8 cellular contexts compared by ENCODE assay signal in the genomic region with DNA sequence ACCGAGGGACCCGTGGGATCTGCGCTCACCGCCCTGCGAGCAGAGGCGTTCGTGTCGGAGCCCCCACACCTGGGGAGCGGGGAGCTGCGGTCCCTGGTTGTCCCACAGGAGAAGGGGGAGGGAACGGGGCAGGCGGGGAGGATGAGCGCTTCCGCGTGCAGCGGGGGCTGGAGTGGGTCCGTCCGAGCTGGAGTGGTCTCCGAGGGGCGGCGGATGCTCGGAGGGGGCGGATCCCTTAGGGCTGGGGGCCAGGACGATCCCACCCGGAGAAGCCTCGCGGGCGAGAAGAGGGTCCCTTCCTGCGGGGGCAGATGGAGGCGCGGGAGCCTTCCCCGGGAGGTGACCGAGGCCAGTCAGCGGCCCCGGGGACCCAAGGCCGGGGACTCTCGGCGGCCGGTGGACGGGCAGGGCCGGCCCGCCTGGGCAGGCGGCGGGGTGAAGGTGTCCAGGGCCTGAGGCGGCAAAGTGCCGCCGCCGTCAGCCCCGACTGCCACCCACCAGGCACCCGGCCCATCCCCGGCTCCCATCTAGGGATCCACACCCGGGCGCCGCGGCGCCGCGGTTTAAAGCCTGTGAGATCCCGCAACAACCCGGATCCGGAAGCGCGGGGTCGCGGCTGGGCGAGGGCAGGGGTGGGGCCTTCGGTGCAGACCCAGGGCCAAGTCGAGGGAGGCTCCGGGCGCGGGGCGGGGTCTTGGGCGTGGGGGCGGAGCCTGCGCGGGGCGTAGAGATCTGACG. TPM values are rescaled to one million over a fixed set of nuclear protein-coding genes. Genes with fewer than 3 reads are reported as not detected.
A peak's percentile ranks its signal among the peaks of the same experiment; 100 is the strongest.
DNase-seq lines count a peak whose midpoint lies in the region; ATAC-seq lines count a peak whose summit lies in the region.

No MANE protein-coding gene starts in this region.

- H3K4me1 ChIP-seq in effector memory CD4-positive, alpha-beta T cell (ENCODE audit: control insufficient read depth, insufficient read depth, low read length, poor library complexity, severe bottlenecking) = peaks cover 13% of the 10 kb centered on the region

- H3K27ac ChIP-seq in effector memory CD4-positive, alpha-beta T cell (ENCODE audit: insufficient read depth, low read length, poor library complexity, severe bottlenecking) = peak overlapping the region; percentile 47

- H3K36me3 ChIP-seq in effector memory CD4-positive, alpha-beta T cell (ENCODE audit: control insufficient read depth, insufficient read depth, low read length) = peaks cover 12% of the 10 kb centered on the region

- DNase-seq in NCI-H524 treated with DMSO at 0.1 percent for 48 hours (lab: John Stamatoyannopoulos, UW) (peak; percentile 22), medulla oblongata (ENCODE audit: extremely low spot score) (peak; percentile 89), HT-29 (ENCODE audit: low spot score) (no peak)
- peak; percentile 65 to 78 for DNase-seq in activated CD8-positive, alpha-beta memory T cell treated with anti-CD3 and anti-CD28 coated beads for 1 hour (ENCODE audit: extremely low read depth in 1 of 2, low read depth in 1 of 2)
- peak; percentile 69 to 77 (median 77) for DNase-seq in effector memory CD4-positive, alpha-beta T cell
- peak; percentile 73 to 87 (median 82) for DNase-seq in stimulated activated CD4-positive, alpha-beta T cell treated with anti-CD3 and anti-CD28 coated beads, TNF-alpha, amount 100 ng/mL, for 48 hours (ENCODE audit: low read depth in 3 of 3)

- H3K9me3 ChIP-seq in effector memory CD4-positive, alpha-beta T cell (ENCODE audit: control insufficient read depth, low read length) = no peaks in the 10 kb centered on the region

- peak; percentile 85 for ATAC-seq in HG02973 (IDR thresholded peaks at IDR 0.05; ENCODE audit: unreplicated experiment)

- no peaks in the 10 kb centered on the region for H3K27me3 ChIP-seq in effector memory CD4-positive, alpha-beta T cell (replicated peaks; ENCODE audit: control insufficient read depth, insufficient read depth, low read length, poor library complexity, severe bottlenecking)

- peak overlapping the region; percentile 78 for H3K4me3 ChIP-seq in GM08714 (ENCODE audit: low read length)
- peak overlapping the region; percentile 59 for H3K4me3 ChIP-seq in effector memory CD4-positive, alpha-beta T cell (ENCODE audit: insufficient read depth, low read depth, low read length, poor library complexity, severe bottlenecking)

RNA-seq across cellular contexts. Expression of gene CCDC27, which starts 5.3 kb away (rescaled TPM):
- total RNA-seq in HT-29 (2014; rRNA removed; shearing (Covaris generic)) = not detected in 2 replicates

RNA-seq across cellular contexts. Expression of gene SMIM1, which starts 25.6 kb away (rescaled TPM):
- 1.9 TPM in 1 of 2 replicates, not detected in the other for total RNA-seq in HT-29 (2014; rRNA removed; shearing (Covaris generic))

RNA-seq across cellular contexts. Expression of gene LRRC47, which starts 49.3 kb away (rescaled TPM):
- total RNA-seq in HT-29 (2014; rRNA removed; shearing (Covaris generic)) = 41.1 and 42.7 TPM in 2 replicates
